In genomic region chr10:5283305-5284158, GRCh38 we compare ENCODE assay signal across 8 cellular contexts.
DNase-seq lines count a peak whose midpoint lies in the region; ATAC-seq and TF ChIP-seq lines count a peak whose summit lies in the region.

No MANE protein-coding gene starts in this region.

- H3K27ac ChIP-seq in DND-41 (ENCODE audit: low read length) (no peak overlapping the region), KMS-11 (no peak overlapping the region), body of pancreas (no peak overlapping the region)

- H3K9ac ChIP-seq in DND-41 (ENCODE audit: low read depth, low read length) = no peak overlapping the region
- no peak overlapping the region for H3K9ac ChIP-seq in KMS-11

- H3K27ac Mint-ChIP-seq in immature natural killer cell = peak overlapping the region; percentile 75 to 92 (median 86)

- H3K9me3 Mint-ChIP-seq in immature natural killer cell = no peaks in the 10 kb centered on the region

- no peaks in the 10 kb centered on the region for H3K79me2 ChIP-seq in DND-41 (ENCODE audit: insufficient read depth, low read length)
- no peaks in the 10 kb centered on the region for H3K79me2 ChIP-seq in KMS-11 (ENCODE audit: insufficient read depth, low read depth)

- 27 to 30% methylated on average over 14 of the region's 14 CpGs for WGBS in body of pancreas, 2 donors

- TF ChIP-seq POLR2A in body of pancreas (IDR thresholded peaks at IDR 0.05) = no peak

- H3K36me3 ChIP-seq in DND-41 (ENCODE audit: insufficient read depth, low read length) (no peaks in the 10 kb centered on the region), KMS-11 (ENCODE audit: insufficient read depth) (no peaks in the 10 kb centered on the region), body of pancreas (replicated peaks in 1 of 2; ENCODE audit: insufficient read depth in 1 of 2, low read depth in 2 of 2) (no peaks in the 10 kb centered on the region)

- peaks cover 0 to 5% (median 0%) of the 10 kb centered on the region in 3 donors for H3K27me3 Mint-ChIP-seq in immature natural killer cell (ENCODE audit: low read depth in 3 of 3)

- TF ChIP-seq CTCF in DND-41 (IDR thresholded peaks at IDR 0.05; ENCODE audit: borderline replicate concordance, extremely low read depth, low read length, poor library complexity, severe bottlenecking) = peak; percentile 82
- TF ChIP-seq CTCF in KMS-11 (conservative IDR thresholded peaks at IDR 0.05; ENCODE audit: low read depth, low read length) = peak; percentile 78
- peak; percentile 43 to 93 (median 91) for TF ChIP-seq CTCF in body of pancreas (IDR thresholded peaks at IDR 0.05)

- peak overlapping the region; percentile 68 to 85 (median 75) for H3K4me3 Mint-ChIP-seq in immature natural killer cell

- no peak overlapping the region; the same call in 1 of the 2 replicates for H2AFZ ChIP-seq in DND-41 (ENCODE audit: low read depth, low read length)
- H2AFZ ChIP-seq in KMS-11 (ENCODE audit: low read depth) = no peak overlapping the region

- no peaks in the 10 kb centered on the region for H4K20me1 ChIP-seq in DND-41 (ENCODE audit: insufficient read depth, low read length)
- H4K20me1 ChIP-seq in KMS-11 (ENCODE audit: insufficient read depth) = no peaks in the 10 kb centered on the region

- H3K9me3 ChIP-seq in DND-41 (ENCODE audit: insufficient read depth, low read length, severe bottlenecking) = no peaks in the 10 kb centered on the region
- no peaks in the 10 kb centered on the region for H3K9me3 ChIP-seq in body of pancreas

- DNase-seq in DND-41 (peak; percentile 66), T follicular helper cell (ENCODE audit: low read depth) (peak; percentile 22), body of pancreas (peak; percentile 76 to 81 (median 78)), immature natural killer cell (peak; percentile 53 to 65 (median 61))
- peak; percentile 46 for DNase-seq in stimulated activated CD4-positive, alpha-beta T cell treated with anti-CD3 and anti-CD28 coated beads, Interleukin-4, amount 100 ng/mL, for 24 hours

- intact Hi-C loops in body of pancreas (cut with DNase I) = no loop called here

- H3K4me2 ChIP-seq in DND-41 (ENCODE audit: insufficient read depth, low read length) (no peak overlapping the region), KMS-11 (no peak overlapping the region)

- no peak overlapping the region for H3K4me3 ChIP-seq in DND-41 (ENCODE audit: low read depth in 1 of 2, low read length in 2 of 2)
- no peak overlapping the region for H3K4me3 ChIP-seq in KMS-11 (IDR thresholded peaks at IDR 0.05; ENCODE audit: insufficient read depth, low read depth, low read length)
- H3K4me3 ChIP-seq in body of pancreas = no peak overlapping the region

- no peaks in the 10 kb centered on the region for H3K27me3 ChIP-seq in DND-41 (ENCODE audit: insufficient read depth, low read length, poor library complexity)
- no peaks in the 10 kb centered on the region for H3K27me3 ChIP-seq in KMS-11 (ENCODE audit: insufficient read depth, low read depth)
- no peaks in the 10 kb centered on the region for H3K27me3 ChIP-seq in body of pancreas

- peaks cover 50 to 65% of the 10 kb centered on the region in 2 donors for H3K4me1 Mint-ChIP-seq in immature natural killer cell

- peaks cover 27 to 40% (median 38%) of the 10 kb centered on the region in 3 donors for H3K36me3 Mint-ChIP-seq in immature natural killer cell

- peaks cover 10% of the 10 kb centered on the region for H3K4me1 ChIP-seq in DND-41 (ENCODE audit: insufficient read depth, low read length)
- no peaks in the 10 kb centered on the region for H3K4me1 ChIP-seq in KMS-11 (ENCODE audit: low read depth, poor library complexity, severe bottlenecking)
- H3K4me1 ChIP-seq in body of pancreas = no peaks in the 10 kb centered on the region

- ATAC-seq in DND-41 (ENCODE audit: insufficient read depth, low read depth) (peak; percentile 82), GM21515 (IDR thresholded peaks at IDR 0.05; ENCODE audit: unreplicated experiment) (peak; percentile 71), body of pancreas (peak; percentile 94), HG02981 (IDR thresholded peaks at IDR 0.05; ENCODE audit: unreplicated experiment) (no peak)

Comparison
In these comparisons a context has a peak if more than half of its experiments do, and no peak if none do; other contexts are left out.
1. DNase-seq: peak in every context shown above with its lines; median percentile 78 in body of pancreas; 66 in DND-41; 61 in immature natural killer cell; 46 in stimulated activated CD4-positive, alpha-beta T cell treated with anti-CD3 and anti-CD28 coated beads, Interleukin-4, amount 100 ng/mL, for 24 hours; 22 in T follicular helper cell.